ENCODE assay signal across 1 cellular context in the genomic region with DNA sequence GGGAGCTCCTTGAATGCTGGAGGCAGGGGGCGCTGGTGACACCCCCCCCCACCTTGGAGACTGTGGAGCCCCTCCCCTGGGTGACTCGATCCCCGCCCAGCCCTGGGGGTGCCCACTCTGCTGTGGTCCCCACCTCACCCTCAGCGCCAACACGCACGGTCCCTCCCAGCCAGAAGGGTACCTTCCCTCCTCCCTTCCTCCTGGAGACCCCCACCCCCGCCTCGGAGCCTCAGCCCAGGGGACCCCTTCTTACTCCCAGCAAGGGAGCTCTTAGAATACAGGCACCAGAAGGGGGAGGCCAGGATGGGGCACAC.
TF ChIP-seq lines count a peak whose summit lies in the region.

No MANE protein-coding gene starts in this region.

TF ChIP-seq in HepG2, 621 proteins besides CTCF, POLR2A, EP300 and RAD21:
- TF ChIP-seq ZKSCAN8 (CRISPR knock-in tag; IDR thresholded peaks at IDR 0.05; ENCODE audit: borderline replicate concordance) (no peak), ZNF720 (CRISPR knock-in tag; IDR thresholded peaks at IDR 0.05) (no peak), ARHGAP35 (CRISPR knock-in tag; IDR thresholded peaks at IDR 0.05; ENCODE audit: borderline replicate concordance) (no peak), ZNF274 (CRISPR knock-in tag; IDR thresholded peaks at IDR 0.05) (no peak), ZNF549 (CRISPR knock-in tag; IDR thresholded peaks at IDR 0.05) (no peak), ZNF891 (CRISPR knock-in tag; IDR thresholded peaks at IDR 0.05) (no peak), NPAS2 (CRISPR knock-in tag; IDR thresholded peaks at IDR 0.05; ENCODE audit: borderline replicate concordance) (no peak), HHEX (CRISPR knock-in tag; IDR thresholded peaks at IDR 0.05) (no peak), MED13 (CRISPR knock-in tag; IDR thresholded peaks at IDR 0.05) (no peak), DPF2 (CRISPR knock-in tag; IDR thresholded peaks at IDR 0.05; ENCODE audit: borderline replicate concordance, low read depth) (no peak), CBFB (CRISPR knock-in tag; IDR thresholded peaks at IDR 0.05) (no peak), SRY (CRISPR knock-in tag; IDR thresholded peaks at IDR 0.05) (no peak), NR2C2 (CRISPR knock-in tag; IDR thresholded peaks at IDR 0.05; ENCODE audit: borderline replicate concordance) (no peak)
- TF ChIP-seq, protein P1, sequence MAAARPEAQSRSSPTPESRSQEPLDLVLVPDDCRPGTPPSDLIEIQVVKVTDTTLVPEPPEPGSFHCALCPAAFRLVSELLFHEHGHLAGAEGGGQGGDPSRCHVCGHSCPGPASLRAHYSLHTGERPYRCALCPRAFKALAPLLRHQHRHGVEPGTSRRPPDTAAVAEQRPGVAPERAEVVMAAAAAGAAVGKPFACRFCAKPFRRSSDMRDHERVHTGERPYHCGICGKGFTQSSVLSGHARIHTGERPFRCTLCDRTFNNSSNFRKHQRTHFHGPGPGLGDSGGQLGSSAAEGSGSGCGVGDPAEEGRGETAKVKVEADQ (CRISPR knock-in tag; IDR thresholded peaks at IDR 0.05; ENCODE audit: borderline replicate concordance), result no peak
- TF ChIP-seq, protein P2, sequence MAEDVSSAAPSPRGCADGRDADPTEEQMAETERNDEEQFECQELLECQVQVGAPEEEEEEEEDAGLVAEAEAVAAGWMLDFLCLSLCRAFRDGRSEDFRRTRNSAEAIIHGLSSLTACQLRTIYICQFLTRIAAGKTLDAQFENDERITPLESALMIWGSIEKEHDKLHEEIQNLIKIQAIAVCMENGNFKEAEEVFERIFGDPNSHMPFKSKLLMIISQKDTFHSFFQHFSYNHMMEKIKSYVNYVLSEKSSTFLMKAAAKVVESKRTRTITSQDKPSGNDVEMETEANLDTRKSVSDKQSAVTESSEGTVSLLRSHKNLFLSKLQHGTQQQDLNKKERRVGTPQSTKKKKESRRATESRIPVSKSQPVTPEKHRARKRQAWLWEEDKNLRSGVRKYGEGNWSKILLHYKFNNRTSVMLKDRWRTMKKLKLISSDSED (CRISPR knock-in tag; IDR thresholded peaks at IDR 0.05), result no peak
- TF ChIP-seq, protein P3, sequence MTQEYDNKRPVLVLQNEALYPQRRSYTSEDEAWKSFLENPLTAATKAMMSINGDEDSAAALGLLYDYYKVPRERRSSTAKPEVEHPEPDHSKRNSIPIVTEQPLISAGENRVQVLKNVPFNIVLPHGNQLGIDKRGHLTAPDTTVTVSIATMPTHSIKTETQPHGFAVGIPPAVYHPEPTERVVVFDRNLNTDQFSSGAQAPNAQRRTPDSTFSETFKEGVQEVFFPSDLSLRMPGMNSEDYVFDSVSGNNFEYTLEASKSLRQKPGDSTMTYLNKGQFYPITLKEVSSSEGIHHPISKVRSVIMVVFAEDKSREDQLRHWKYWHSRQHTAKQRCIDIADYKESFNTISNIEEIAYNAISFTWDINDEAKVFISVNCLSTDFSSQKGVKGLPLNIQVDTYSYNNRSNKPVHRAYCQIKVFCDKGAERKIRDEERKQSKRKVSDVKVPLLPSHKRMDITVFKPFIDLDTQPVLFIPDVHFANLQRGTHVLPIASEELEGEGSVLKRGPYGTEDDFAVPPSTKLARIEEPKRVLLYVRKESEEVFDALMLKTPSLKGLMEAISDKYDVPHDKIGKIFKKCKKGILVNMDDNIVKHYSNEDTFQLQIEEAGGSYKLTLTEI (CRISPR knock-in tag; conservative IDR thresholded peaks at IDR 0.05), result no peak
- TF ChIP-seq, protein P4, sequence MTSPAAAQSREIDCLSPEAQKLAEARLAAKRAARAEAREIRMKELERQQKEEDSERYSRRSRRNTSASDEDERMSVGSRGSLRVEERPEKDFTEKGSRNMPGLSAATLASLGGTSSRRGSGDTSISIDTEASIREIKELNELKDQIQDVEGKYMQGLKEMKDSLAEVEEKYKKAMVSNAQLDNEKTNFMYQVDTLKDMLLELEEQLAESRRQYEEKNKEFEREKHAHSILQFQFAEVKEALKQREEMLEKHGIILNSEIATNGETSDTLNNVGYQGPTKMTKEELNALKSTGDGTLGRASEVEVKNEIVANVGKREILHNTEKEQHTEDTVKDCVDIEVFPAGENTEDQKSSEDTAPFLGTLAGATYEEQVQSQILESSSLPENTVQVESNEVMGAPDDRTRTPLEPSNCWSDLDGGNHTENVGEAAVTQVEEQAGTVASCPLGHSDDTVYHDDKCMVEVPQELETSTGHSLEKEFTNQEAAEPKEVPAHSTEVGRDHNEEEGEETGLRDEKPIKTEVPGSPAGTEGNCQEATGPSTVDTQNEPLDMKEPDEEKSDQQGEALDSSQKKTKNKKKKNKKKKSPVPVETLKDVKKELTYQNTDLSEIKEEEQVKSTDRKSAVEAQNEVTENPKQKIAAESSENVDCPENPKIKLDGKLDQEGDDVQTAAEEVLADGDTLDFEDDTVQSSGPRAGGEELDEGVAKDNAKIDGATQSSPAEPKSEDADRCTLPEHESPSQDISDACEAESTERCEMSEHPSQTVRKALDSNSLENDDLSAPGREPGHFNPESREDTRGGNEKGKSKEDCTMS (CRISPR knock-in tag; conservative IDR thresholded peaks at IDR 0.05), result no peak
- TF ChIP-seq, protein P5, sequence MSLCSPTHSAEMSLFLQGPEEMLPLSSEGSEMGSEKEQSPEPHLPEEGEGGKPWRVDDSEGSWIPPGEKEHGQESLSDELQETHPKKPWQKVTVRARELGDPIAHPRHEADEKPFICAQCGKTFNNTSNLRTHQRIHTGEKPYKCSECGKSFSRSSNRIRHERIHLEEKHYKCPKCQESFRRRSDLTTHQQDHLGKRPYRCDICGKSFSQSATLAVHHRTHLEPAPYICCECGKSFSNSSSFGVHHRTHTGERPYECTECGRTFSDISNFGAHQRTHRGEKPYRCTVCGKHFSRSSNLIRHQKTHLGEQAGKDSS (CRISPR knock-in tag; IDR thresholded peaks at IDR 0.05; ENCODE audit: borderline replicate concordance, low read depth), result no peak
- TF ChIP-seq, protein P6, sequence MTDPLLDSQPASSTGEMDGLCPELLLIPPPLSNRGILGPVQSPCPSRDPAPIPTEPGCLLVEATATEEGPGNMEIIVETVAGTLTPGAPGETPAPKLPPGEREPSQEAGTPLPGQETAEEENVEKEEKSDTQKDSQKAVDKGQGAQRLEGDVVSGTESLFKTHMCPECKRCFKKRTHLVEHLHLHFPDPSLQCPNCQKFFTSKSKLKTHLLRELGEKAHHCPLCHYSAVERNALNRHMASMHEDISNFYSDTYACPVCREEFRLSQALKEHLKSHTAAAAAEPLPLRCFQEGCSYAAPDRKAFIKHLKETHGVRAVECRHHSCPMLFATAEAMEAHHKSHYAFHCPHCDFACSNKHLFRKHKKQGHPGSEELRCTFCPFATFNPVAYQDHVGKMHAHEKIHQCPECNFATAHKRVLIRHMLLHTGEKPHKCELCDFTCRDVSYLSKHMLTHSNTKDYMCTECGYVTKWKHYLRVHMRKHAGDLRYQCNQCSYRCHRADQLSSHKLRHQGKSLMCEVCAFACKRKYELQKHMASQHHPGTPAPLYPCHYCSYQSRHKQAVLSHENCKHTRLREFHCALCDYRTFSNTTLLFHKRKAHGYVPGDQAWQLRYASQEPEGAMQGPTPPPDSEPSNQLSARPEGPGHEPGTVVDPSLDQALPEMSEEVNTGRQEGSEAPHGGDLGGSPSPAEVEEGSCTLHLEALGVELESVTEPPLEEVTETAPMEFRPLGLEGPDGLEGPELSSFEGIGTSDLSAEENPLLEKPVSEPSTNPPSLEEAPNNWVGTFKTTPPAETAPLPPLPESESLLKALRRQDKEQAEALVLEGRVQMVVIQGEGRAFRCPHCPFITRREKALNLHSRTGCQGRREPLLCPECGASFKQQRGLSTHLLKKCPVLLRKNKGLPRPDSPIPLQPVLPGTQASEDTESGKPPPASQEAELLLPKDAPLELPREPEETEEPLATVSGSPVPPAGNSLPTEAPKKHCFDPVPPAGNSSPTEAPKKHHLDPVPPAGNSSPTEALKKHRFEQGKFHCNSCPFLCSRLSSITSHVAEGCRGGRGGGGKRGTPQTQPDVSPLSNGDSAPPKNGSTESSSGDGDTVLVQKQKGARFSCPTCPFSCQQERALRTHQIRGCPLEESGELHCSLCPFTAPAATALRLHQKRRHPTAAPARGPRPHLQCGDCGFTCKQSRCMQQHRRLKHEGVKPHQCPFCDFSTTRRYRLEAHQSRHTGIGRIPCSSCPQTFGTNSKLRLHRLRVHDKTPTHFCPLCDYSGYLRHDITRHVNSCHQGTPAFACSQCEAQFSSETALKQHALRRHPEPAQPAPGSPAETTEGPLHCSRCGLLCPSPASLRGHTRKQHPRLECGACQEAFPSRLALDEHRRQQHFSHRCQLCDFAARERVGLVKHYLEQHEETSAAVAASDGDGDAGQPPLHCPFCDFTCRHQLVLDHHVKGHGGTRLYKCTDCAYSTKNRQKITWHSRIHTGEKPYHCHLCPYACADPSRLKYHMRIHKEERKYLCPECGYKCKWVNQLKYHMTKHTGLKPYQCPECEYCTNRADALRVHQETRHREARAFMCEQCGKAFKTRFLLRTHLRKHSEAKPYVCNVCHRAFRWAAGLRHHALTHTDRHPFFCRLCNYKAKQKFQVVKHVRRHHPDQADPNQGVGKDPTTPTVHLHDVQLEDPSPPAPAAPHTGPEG (CRISPR knock-in tag; IDR thresholded peaks at IDR 0.05), result no peak
- TF ChIP-seq, protein P7, sequence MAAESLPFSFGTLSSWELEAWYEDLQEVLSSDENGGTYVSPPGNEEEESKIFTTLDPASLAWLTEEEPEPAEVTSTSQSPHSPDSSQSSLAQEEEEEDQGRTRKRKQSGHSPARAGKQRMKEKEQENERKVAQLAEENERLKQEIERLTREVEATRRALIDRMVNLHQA (CRISPR knock-in tag; IDR thresholded peaks at IDR 0.05), result no peak
